ENCODE assay signal across 13 cellular contexts in the genomic region with DNA sequence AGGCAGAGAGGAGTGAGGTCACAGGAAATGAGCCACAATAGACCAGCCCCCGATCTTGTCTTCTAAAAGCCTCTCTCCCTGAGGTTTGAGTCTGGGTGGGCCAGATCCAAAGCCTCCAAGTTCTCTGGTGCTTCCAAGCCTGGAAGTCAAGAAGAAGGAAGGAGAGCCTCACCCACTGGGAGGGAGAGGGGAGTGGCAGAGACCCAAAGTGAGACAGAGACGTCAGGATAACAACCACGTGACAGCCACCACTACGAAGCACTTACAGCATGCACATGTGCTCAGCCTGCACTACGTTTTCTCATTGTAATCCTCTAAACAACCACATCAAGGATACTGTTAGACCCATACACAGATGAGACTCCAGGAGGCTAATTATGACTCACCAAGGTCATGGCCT.
DNase-seq lines count a peak whose midpoint lies in the region; ATAC-seq and TF ChIP-seq lines count a peak whose summit lies in the region.
"Had no signal": no experiment of that assay in that cellular context is flagged by ENCODE, and none has a peak within 500 bp of the region (broad histone marks: within the 10 kb centered on the region; RNA-seq: fewer than 3 reads in every experiment).

No MANE protein-coding gene starts in this region.

- H3K27me3 ChIP-seq in smooth muscle cell (ENCODE audit: low read depth) (no peaks in the 10 kb centered on the region), ascending aorta (no peaks in the 10 kb centered on the region)

- H3K36me3 ChIP-seq in smooth muscle cell (ENCODE audit: low read depth) (no peaks in the 10 kb centered on the region), ascending aorta (no peaks in the 10 kb centered on the region)

- peaks cover 4% of the 10 kb centered on the region for H3K4me1 ChIP-seq in smooth muscle cell (ENCODE audit: low read depth)
- H3K4me1 ChIP-seq in ascending aorta, result no peaks in the 10 kb centered on the region

- H3K9me3 Mint-ChIP-seq in activated naive CD8-positive, alpha-beta T cell treated with anti-CD3 and anti-CD28 coated beads, Interleukin-2, amount 10 ng/mL, durations not matched to agents 7 days and 5 days, result no peaks in the 10 kb centered on the region
- H3K9me3 Mint-ChIP-seq in activated naive CD8-positive, alpha-beta T cell treated with anti-CD3 and anti-CD28 coated beads, Interleukin-2, amount 50 U/mL, for 24 hours, result no peaks in the 10 kb centered on the region
- H3K9me3 Mint-ChIP-seq: activated T-cell treated with anti-CD3 and anti-CD28 coated beads, Interleukin-2, amount 50 U/mL, for 24 hours had no signal

- H3K79me2 ChIP-seq in smooth muscle cell (ENCODE audit: low read depth), result no peaks in the 10 kb centered on the region

- no peaks in the 10 kb centered on the region for H4K20me1 ChIP-seq in smooth muscle cell (ENCODE audit: low read depth)

- no peak overlapping the region for H3K27ac Mint-ChIP-seq in activated naive CD8-positive, alpha-beta T cell treated with anti-CD3 and anti-CD28 coated beads, Interleukin-2, amount 10 ng/mL, durations not matched to agents 7 days and 5 days
- no peak overlapping the region for H3K27ac Mint-ChIP-seq in activated naive CD8-positive, alpha-beta T cell treated with anti-CD3 and anti-CD28 coated beads, Interleukin-2, amount 50 U/mL, for 24 hours
- H3K27ac Mint-ChIP-seq: activated T-cell treated with anti-CD3 and anti-CD28 coated beads, Interleukin-2, amount 50 U/mL, for 24 hours had no signal

- peaks cover 4% of the 10 kb centered on the region for H3K4me1 Mint-ChIP-seq in activated naive CD8-positive, alpha-beta T cell treated with anti-CD3 and anti-CD28 coated beads, Interleukin-2, amount 10 ng/mL, durations not matched to agents 7 days and 5 days
- H3K4me1 Mint-ChIP-seq in activated naive CD8-positive, alpha-beta T cell treated with anti-CD3 and anti-CD28 coated beads, Interleukin-2, amount 50 U/mL, for 24 hours, result no peaks in the 10 kb centered on the region

- H3F3A ChIP-seq in smooth muscle cell (ENCODE audit: low read depth), result no peaks in the 10 kb centered on the region

- TF ChIP-seq CTCF in fibroblast of mammary gland (conservative IDR thresholded peaks at IDR 0.05; ENCODE audit: control insufficient read depth, insufficient read depth, low read depth, low read length), result no peak
- TF ChIP-seq CTCF in smooth muscle cell (IDR thresholded peaks at IDR 0.05; ENCODE audit: borderline replicate concordance, insufficient read depth, poor library complexity, severe bottlenecking), result no peak
- no peak for TF ChIP-seq CTCF in ascending aorta (IDR thresholded peaks at IDR 0.05)

- no peak overlapping the region for H3K9ac ChIP-seq in smooth muscle cell (ENCODE audit: low read depth)

- H3K27me3 Mint-ChIP-seq in activated naive CD8-positive, alpha-beta T cell treated with anti-CD3 and anti-CD28 coated beads, Interleukin-2, amount 10 ng/mL, durations not matched to agents 7 days and 5 days, result peaks cover 2% of the 10 kb centered on the region
- no peaks in the 10 kb centered on the region for H3K27me3 Mint-ChIP-seq in activated naive CD8-positive, alpha-beta T cell treated with anti-CD3 and anti-CD28 coated beads, Interleukin-2, amount 50 U/mL, for 24 hours
- H3K27me3 Mint-ChIP-seq: activated T-cell treated with anti-CD3 and anti-CD28 coated beads, Interleukin-2, amount 50 U/mL, for 24 hours had no signal

- H3K9me3 ChIP-seq in smooth muscle cell (replicated peaks; ENCODE audit: low read depth), result no peaks in the 10 kb centered on the region
- no peaks in the 10 kb centered on the region for H3K9me3 ChIP-seq in ascending aorta

- H3K4me3 ChIP-seq in fibroblast of mammary gland (ENCODE audit: control insufficient read depth, low read depth, low read length) (no peak overlapping the region), smooth muscle cell (no peak overlapping the region), ascending aorta (no peak overlapping the region)

- no peak overlapping the region for H3K4me2 ChIP-seq in smooth muscle cell

- peak; percentile 14 for DNase-seq in activated naive CD8-positive, alpha-beta T cell treated with anti-CD3 and anti-CD28 coated beads, Interleukin-2, amount 10 ng/mL, durations not matched to agents 7 days and 5 days
- DNase-seq in activated naive CD8-positive, alpha-beta T cell treated with anti-CD3 and anti-CD28 coated beads, Interleukin-2, amount 50 U/mL, for 24 hours, result no peak
- DNase-seq in SK-MEL-5 (ENCODE audit: low read depth, low spot score), result peak; percentile 30
- peak; percentile 96 for DNase-seq in fibroblast of mammary gland (ENCODE audit: low read depth)
- DNase-seq in smooth muscle cell (lab: John Stamatoyannopoulos, UW; ENCODE audit: unreplicated experiment), result no peak
- no peak for DNase-seq in ascending aorta (ENCODE audit: low spot score in 2 of 2)
- DNase-seq in cerebellar nuclear complex (lab: John Stamatoyannopoulos, UW), result no peak
- DNase-seq: 8988T; activated T-cell treated with anti-CD3 and anti-CD28 coated beads, Interleukin-2, amount 50 U/mL, for 24 hours; DMS53; KBM-7; OCI-M1 had no signal

- H3K27ac ChIP-seq in smooth muscle cell (ENCODE audit: low read depth) (peak overlapping the region; percentile 0), ascending aorta (no peak overlapping the region)

- no peak overlapping the region for H3K4me3 Mint-ChIP-seq in activated naive CD8-positive, alpha-beta T cell treated with anti-CD3 and anti-CD28 coated beads, Interleukin-2, amount 10 ng/mL, durations not matched to agents 7 days and 5 days
- H3K4me3 Mint-ChIP-seq in activated naive CD8-positive, alpha-beta T cell treated with anti-CD3 and anti-CD28 coated beads, Interleukin-2, amount 50 U/mL, for 24 hours, result no peak overlapping the region
- H3K4me3 Mint-ChIP-seq: activated T-cell treated with anti-CD3 and anti-CD28 coated beads, Interleukin-2, amount 50 U/mL, for 24 hours had no signal

- no peak for ATAC-seq in activated naive CD8-positive, alpha-beta T cell treated with anti-CD3 and anti-CD28 coated beads, Interleukin-2, amount 10 ng/mL, durations not matched to agents 7 days and 5 days (ENCODE audit: low read depth)
- no peak for ATAC-seq in activated naive CD8-positive, alpha-beta T cell treated with anti-CD3 and anti-CD28 coated beads, Interleukin-2, amount 50 U/mL, for 24 hours
- no peak for ATAC-seq in HG03175 (IDR thresholded peaks at IDR 0.05; ENCODE audit: unreplicated experiment)

- no peak overlapping the region for H2AFZ ChIP-seq in smooth muscle cell (ENCODE audit: low read depth)

- no peaks in the 10 kb centered on the region for H3K36me3 Mint-ChIP-seq in activated naive CD8-positive, alpha-beta T cell treated with anti-CD3 and anti-CD28 coated beads, Interleukin-2, amount 10 ng/mL, durations not matched to agents 7 days and 5 days
- no peaks in the 10 kb centered on the region for H3K36me3 Mint-ChIP-seq in activated naive CD8-positive, alpha-beta T cell treated with anti-CD3 and anti-CD28 coated beads, Interleukin-2, amount 50 U/mL, for 24 hours (ENCODE audit: low read depth)

- POLR2A ChIA-PET in activated naive CD8-positive, alpha-beta T cell treated with anti-CD3 and anti-CD28 coated beads, Interleukin-2, amount 10 ng/mL, durations not matched to agents 7 days and 5 days (lab: Charles Lee), result no interaction called here

- intact Hi-C loops in ascending aorta (cut with DNase I), result no loop called here

- WGBS in smooth muscle cell (ENCODE audit: low lambda C conversion rate), result 14% methylated on average over 5 of the region's 5 CpGs

- in situ Hi-C loops in SK-MEL-5 (cut with HindIII; ENCODE audit: low pct_unique_long_range_greater_than_20kb, low sequenced_read_pairs), result no loop called here

Comparison
In these comparisons a context has a peak if more than half of its experiments do, and no peak if none do; other contexts are left out.
1. DNase-seq: peak in activated naive CD8-positive, alpha-beta T cell treated with anti-CD3 and anti-CD28 coated beads, Interleukin-2, amount 10 ng/mL, durations not matched to agents 7 days and 5 days (single experiment), SK-MEL-5 (single experiment) and fibroblast of mammary gland (single experiment); none in activated naive CD8-positive, alpha-beta T cell treated with anti-CD3 and anti-CD28 coated beads, Interleukin-2, amount 50 U/mL, for 24 hours (single experiment), smooth muscle cell (single experiment), ascending aorta (0 of 2) and cerebellar nuclear complex (0 of 2).